ENCODE assay signal across 35 cellular contexts in the genomic region with DNA sequence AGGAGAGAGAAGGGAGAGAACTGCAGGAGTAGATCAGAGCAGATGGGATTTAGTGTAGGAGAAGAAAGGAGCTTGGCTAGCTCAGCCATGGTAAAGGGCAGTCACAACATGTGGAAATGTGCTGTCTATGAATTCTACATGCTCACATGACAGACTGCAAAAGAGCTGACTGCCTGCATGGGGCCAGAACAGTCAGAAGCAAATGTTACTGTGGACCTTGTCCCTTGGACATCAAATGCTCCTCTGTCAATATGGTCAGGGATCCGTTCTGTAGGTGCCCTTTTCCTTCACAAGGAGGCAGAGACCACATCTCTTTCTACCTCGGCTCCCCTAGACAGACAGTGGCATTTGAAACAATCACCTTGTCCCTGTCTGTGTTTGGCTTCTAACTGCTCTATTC.
"Had no signal": no experiment of that assay in that cellular context is flagged by ENCODE, and none has a peak within 500 bp of the region (broad histone marks: within the 10 kb centered on the region; RNA-seq: fewer than 3 reads in every experiment).

No MANE protein-coding gene starts in this region.

- H3K27me3 ChIP-seq: adrenal gland, body of pancreas, cardiac muscle cell, colonic mucosa, dorsolateral prefrontal cortex, esophagus muscularis mucosa, gastroesophageal sphincter, heart right ventricle had no signal

- H3K4me3 Mint-ChIP-seq: activated CD4-positive, alpha-beta memory T cell treated with anti-CD3 and anti-CD28 coated beads for 36 hours; activated CD4-positive, alpha-beta T cell treated with anti-CD3 and anti-CD28 coated beads for 36 hours; activated CD4-positive, alpha-beta T cell treated with anti-CD3 and anti-CD28 coated beads, Interleukin-2, amount 10 ng/mL, durations not matched to agents 24 days and 14 days; activated CD8-positive, alpha-beta memory T cell treated with anti-CD3 and anti-CD28 coated beads, Interleukin-2, amount 10 ng/mL, durations not matched to agents 7 days and 5 days; activated CD8-positive, alpha-beta T cell treated with anti-CD3 and anti-CD28 coated beads, Interleukin-2, amount 10 ng/mL, durations not matched to agents 7 days and 5 days; activated naive CD4-positive, alpha-beta T cell treated with anti-CD3 and anti-CD28 coated beads for 36 hours; activated naive CD4-positive, alpha-beta T cell treated with anti-CD3 and anti-CD28 coated beads, Interleukin-2, amount 50 U/mL, for 24 hours; activated naive CD8-positive, alpha-beta T cell treated with anti-CD3 and anti-CD28 coated beads for 36 hours; activated naive CD8-positive, alpha-beta T cell treated with anti-CD3 and anti-CD28 coated beads, Interleukin-2, amount 50 U/mL, for 24 hours; activated T-helper 1 cell treated with anti-CD3 and anti-CD28 coated beads, Interleukin-12 subunit alpha, Interleukin-12 subunit beta, Interleukin-2, Interleukin-4 antibody, amounts not matched to agents 30 ng/mL and 10 ng/mL and 1 ng/mL, durations not matched to agents 14 hours and 24 hours and 36 hours; dendritic cell treated with granulocyte-macrophage colony-stimulating factor and Interleukin-4, amounts not matched to agents 40 ng/mL and 50 ng/mL, for 4 days; effector memory CD8-positive, alpha-beta T cell had no signal

- H3K9me3 ChIP-seq: adrenal gland, body of pancreas, colonic mucosa, esophagus muscularis mucosa, gastroesophageal sphincter, heart right ventricle had no signal

- H3K4me1 Mint-ChIP-seq: activated CD4-positive, alpha-beta T cell treated with anti-CD3 and anti-CD28 coated beads for 36 hours; activated CD4-positive, alpha-beta T cell treated with anti-CD3 and anti-CD28 coated beads, Interleukin-2, amount 10 ng/mL, durations not matched to agents 24 days and 14 days; activated CD8-positive, alpha-beta memory T cell treated with anti-CD3 and anti-CD28 coated beads, Interleukin-2, amount 10 ng/mL, durations not matched to agents 7 days and 5 days; activated naive CD8-positive, alpha-beta T cell treated with anti-CD3 and anti-CD28 coated beads for 36 hours had no signal

- H3K36me3 ChIP-seq: adrenal gland, cardiac muscle cell, colonic mucosa, esophagus muscularis mucosa, gastroesophageal sphincter, heart right ventricle had no signal

- DNase-seq: activated CD4-positive, alpha-beta memory T cell treated with anti-CD3 and anti-CD28 coated beads for 36 hours; activated CD4-positive, alpha-beta T cell treated with anti-CD3 and anti-CD28 coated beads for 36 hours; activated CD4-positive, alpha-beta T cell treated with anti-CD3 and anti-CD28 coated beads, Interleukin-2, amount 10 ng/mL, durations not matched to agents 24 days and 14 days; activated CD4-positive, CD25-positive, alpha-beta regulatory T cell; activated CD4-positive, CD25-positive, alpha-beta regulatory T cell treated with anti-CD3 and anti-CD28 coated beads, Interleukin-2, amount 50 U/mL, for 72 hours; activated CD8-positive, alpha-beta memory T cell treated with anti-CD3 and anti-CD28 coated beads, Interleukin-2, amount 10 ng/mL, durations not matched to agents 7 days and 5 days; activated CD8-positive, alpha-beta memory T cell treated with anti-CD3 and anti-CD28 coated beads, Interleukin-2, amount 50 U/mL, for 4 hours; activated CD8-positive, alpha-beta T cell treated with anti-CD3 and anti-CD28 coated beads, Interleukin-2, amount 10 ng/mL, durations not matched to agents 7 days and 5 days; activated effector memory CD4-positive, alpha-beta T cell treated with anti-CD3 and anti-CD28 coated beads, Interleukin-2, amount 50 U/mL, for 16 hours; activated naive CD4-positive, alpha-beta T cell treated with anti-CD3 and anti-CD28 coated beads for 36 hours; activated naive CD8-positive, alpha-beta T cell treated with anti-CD3 and anti-CD28 coated beads for 36 hours; activated naive CD8-positive, alpha-beta T cell treated with anti-CD3 and anti-CD28 coated beads, Interleukin-2, amount 50 U/mL, for 24 hours; activated T-cell treated with anti-CD3 and anti-CD28 coated beads, Interleukin-2, amount 50 U/mL, for 1 hour; activated T-cell treated with anti-CD3 and anti-CD28 coated beads, Interleukin-2, amount 50 U/mL, for 48 hours; adrenal gland; amygdala; aorta; body of pancreas; central memory CD4-positive, alpha-beta T cell; cerebellar nuclear complex; colonic mucosa; dorsolateral prefrontal cortex; effector CD4-positive, alpha-beta T cell; effector memory CD8-positive, alpha-beta T cell; foreskin melanocyte; heart right ventricle; hippocampal formation; T-helper 2 cell had no signal

- H3K36me3 Mint-ChIP-seq: activated CD4-positive, alpha-beta memory T cell treated with anti-CD3 and anti-CD28 coated beads for 36 hours; activated CD8-positive, alpha-beta memory T cell treated with anti-CD3 and anti-CD28 coated beads, Interleukin-2, amount 10 ng/mL, durations not matched to agents 7 days and 5 days; activated naive CD4-positive, alpha-beta T cell treated with anti-CD3 and anti-CD28 coated beads, Interleukin-2, amount 50 U/mL, for 24 hours; activated naive CD8-positive, alpha-beta T cell treated with anti-CD3 and anti-CD28 coated beads for 36 hours had no signal

- ATAC-seq: activated CD4-positive, alpha-beta T cell treated with anti-CD3 and anti-CD28 coated beads for 36 hours; activated CD8-positive, alpha-beta memory T cell treated with anti-CD3 and anti-CD28 coated beads, Interleukin-2, amount 10 ng/mL, durations not matched to agents 7 days and 5 days; activated CD8-positive, alpha-beta T cell treated with anti-CD3 and anti-CD28 coated beads, Interleukin-2, amount 10 ng/mL, durations not matched to agents 7 days and 5 days; activated naive CD8-positive, alpha-beta T cell treated with anti-CD3 and anti-CD28 coated beads, Interleukin-2, amount 50 U/mL, for 24 hours; body of pancreas; effector memory CD8-positive, alpha-beta T cell; gastroesophageal sphincter; heart right ventricle had no signal

- H3K4me3 ChIP-seq: adrenal gland, body of pancreas, cardiac muscle cell, colonic mucosa, dorsolateral prefrontal cortex, esophagus muscularis mucosa, gastroesophageal sphincter, heart right ventricle had no signal

- H3K4me1 ChIP-seq: body of pancreas, colonic mucosa had no signal

- H3K27ac Mint-ChIP-seq: activated CD4-positive, alpha-beta memory T cell treated with anti-CD3 and anti-CD28 coated beads for 36 hours; activated CD4-positive, alpha-beta T cell treated with anti-CD3 and anti-CD28 coated beads for 36 hours; activated CD4-positive, alpha-beta T cell treated with anti-CD3 and anti-CD28 coated beads, Interleukin-2, amount 10 ng/mL, durations not matched to agents 24 days and 14 days; activated CD8-positive, alpha-beta memory T cell treated with anti-CD3 and anti-CD28 coated beads, Interleukin-2, amount 10 ng/mL, durations not matched to agents 7 days and 5 days; activated CD8-positive, alpha-beta T cell treated with anti-CD3 and anti-CD28 coated beads, Interleukin-2, amount 10 ng/mL, durations not matched to agents 7 days and 5 days; activated naive CD4-positive, alpha-beta T cell treated with anti-CD3 and anti-CD28 coated beads for 36 hours; activated naive CD4-positive, alpha-beta T cell treated with anti-CD3 and anti-CD28 coated beads, Interleukin-2, amount 50 U/mL, for 24 hours; activated naive CD8-positive, alpha-beta T cell treated with anti-CD3 and anti-CD28 coated beads for 36 hours; activated naive CD8-positive, alpha-beta T cell treated with anti-CD3 and anti-CD28 coated beads, Interleukin-2, amount 50 U/mL, for 24 hours; activated T-helper 1 cell treated with anti-CD3 and anti-CD28 coated beads, Interleukin-12 subunit alpha, Interleukin-12 subunit beta, Interleukin-2, Interleukin-4 antibody, amounts not matched to agents 30 ng/mL and 10 ng/mL and 1 ng/mL, durations not matched to agents 14 hours and 24 hours and 36 hours; activated T-helper 2 cell treated with anti-CD3 and anti-CD28 coated beads, Interferon-gamma antibody, Interleukin-2, Interleukin-4, amounts not matched to agents 10 μg/mL and 5 μg/mL and 100 μg/mL, durations not matched to agents 14 hours and 24 hours and 36 hours; dendritic cell treated with granulocyte-macrophage colony-stimulating factor and Interleukin-4, amounts not matched to agents 40 ng/mL and 50 ng/mL, for 4 days; effector memory CD8-positive, alpha-beta T cell had no signal

- H3K9me3 Mint-ChIP-seq: activated CD4-positive, alpha-beta memory T cell treated with anti-CD3 and anti-CD28 coated beads for 36 hours; activated naive CD4-positive, alpha-beta T cell treated with anti-CD3 and anti-CD28 coated beads for 36 hours; activated naive CD4-positive, alpha-beta T cell treated with anti-CD3 and anti-CD28 coated beads, Interleukin-2, amount 50 U/mL, for 24 hours; activated naive CD8-positive, alpha-beta T cell treated with anti-CD3 and anti-CD28 coated beads for 36 hours; activated naive CD8-positive, alpha-beta T cell treated with anti-CD3 and anti-CD28 coated beads, Interleukin-2, amount 50 U/mL, for 24 hours; activated T-helper 1 cell treated with anti-CD3 and anti-CD28 coated beads, Interleukin-12 subunit alpha, Interleukin-12 subunit beta, Interleukin-2, Interleukin-4 antibody, amounts not matched to agents 30 ng/mL and 10 ng/mL and 1 ng/mL, durations not matched to agents 14 hours and 24 hours and 36 hours; activated T-helper 2 cell treated with anti-CD3 and anti-CD28 coated beads, Interferon-gamma antibody, Interleukin-2, Interleukin-4, amounts not matched to agents 10 μg/mL and 5 μg/mL and 100 μg/mL, durations not matched to agents 14 hours and 24 hours and 36 hours; dendritic cell treated with granulocyte-macrophage colony-stimulating factor and Interleukin-4, amounts not matched to agents 40 ng/mL and 50 ng/mL, for 4 days; effector memory CD8-positive, alpha-beta T cell had no signal

- H3K27me3 Mint-ChIP-seq: activated CD4-positive, alpha-beta memory T cell treated with anti-CD3 and anti-CD28 coated beads for 36 hours; activated CD4-positive, alpha-beta T cell treated with anti-CD3 and anti-CD28 coated beads for 36 hours; activated CD4-positive, alpha-beta T cell treated with anti-CD3 and anti-CD28 coated beads, Interleukin-2, amount 10 ng/mL, durations not matched to agents 24 days and 14 days; activated CD8-positive, alpha-beta memory T cell treated with anti-CD3 and anti-CD28 coated beads, Interleukin-2, amount 10 ng/mL, durations not matched to agents 7 days and 5 days; activated naive CD4-positive, alpha-beta T cell treated with anti-CD3 and anti-CD28 coated beads, Interleukin-2, amount 50 U/mL, for 24 hours; activated naive CD8-positive, alpha-beta T cell treated with anti-CD3 and anti-CD28 coated beads for 36 hours; activated naive CD8-positive, alpha-beta T cell treated with anti-CD3 and anti-CD28 coated beads, Interleukin-2, amount 50 U/mL, for 24 hours; dendritic cell treated with granulocyte-macrophage colony-stimulating factor and Interleukin-4, amounts not matched to agents 40 ng/mL and 50 ng/mL, for 4 days had no signal

- H3K27ac ChIP-seq: adrenal gland, body of pancreas, cardiac muscle cell, colonic mucosa, dorsolateral prefrontal cortex, esophagus muscularis mucosa, gastroesophageal sphincter, heart right ventricle had no signal
